In the genomic region with DNA sequence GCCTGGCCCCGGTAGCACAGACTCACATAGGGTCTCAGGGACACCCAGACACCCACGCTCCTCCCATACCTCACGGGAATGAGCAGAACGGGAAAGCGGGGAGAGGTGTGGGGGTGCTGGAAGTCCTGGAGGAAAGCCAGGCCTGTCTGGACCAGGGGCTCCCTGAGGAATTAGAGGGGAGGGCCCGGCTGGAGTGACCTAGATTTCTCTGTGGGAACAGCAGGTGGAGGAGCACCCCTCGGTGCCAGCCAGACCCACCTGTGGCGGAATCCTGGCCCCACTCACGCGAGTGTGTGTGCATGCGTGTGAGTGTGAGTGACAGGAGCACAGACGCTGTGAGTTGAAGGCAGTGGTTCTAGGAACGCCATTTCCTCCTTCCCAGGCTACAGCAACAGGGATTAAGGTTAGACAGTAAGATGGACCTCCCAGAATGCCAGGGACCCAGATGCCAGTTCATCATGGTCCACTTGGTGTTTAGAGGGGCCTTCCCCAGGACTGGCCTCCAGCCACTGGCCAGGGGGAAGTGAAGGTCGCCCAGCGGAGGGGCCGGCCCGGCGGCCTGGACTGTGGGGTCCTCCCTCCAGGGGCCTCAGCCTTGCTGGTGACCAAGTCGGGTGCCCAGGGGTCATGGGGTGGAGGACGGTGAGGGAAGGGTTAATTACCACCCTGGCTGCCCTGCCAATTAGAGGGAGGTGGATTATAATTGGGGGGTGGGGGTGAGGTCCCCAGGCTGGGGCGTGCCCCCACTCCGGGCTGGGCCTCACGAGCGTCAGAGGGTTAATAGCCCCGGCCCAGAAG, we compare ENCODE assay signal across 11 cellular contexts. TPM values are rescaled to one million over a fixed set of nuclear protein-coding genes. Genes with fewer than 3 reads are reported as not detected.
DNase-seq lines count a peak whose midpoint lies in the region.
"Had no signal": no experiment of that assay in that cellular context is flagged by ENCODE, and none has a peak within 500 bp of the region (broad histone marks: within the 10 kb centered on the region; RNA-seq: fewer than 3 reads in every experiment).

No MANE protein-coding gene starts in this region.

- peaks cover 6% of the 10 kb centered on the region; the same call in 1 of the 2 replicates for H3K4me1 ChIP-seq in ES-I3 (ENCODE audit: insufficient read depth, low read length)
- H3K4me1 ChIP-seq in SJSA1 (replicated peaks), result peaks cover 36% of the 10 kb centered on the region
- H3K4me1 ChIP-seq in iPS-15b (ENCODE audit: control insufficient read depth, insufficient read depth, low read length), result no peaks in the 10 kb centered on the region
- H3K4me1 ChIP-seq in rectal smooth muscle tissue (ENCODE audit: control insufficient read depth, insufficient read depth, low read length), result no peaks in the 10 kb centered on the region

- H3K9ac ChIP-seq in ES-I3 (ENCODE audit: low read depth, low read length) (peak overlapping the region; percentile 44), iPS-15b (ENCODE audit: low read depth, low read length) (no peak overlapping the region), rectal smooth muscle tissue (ENCODE audit: low read length) (peak overlapping the region; percentile 22)

- H3K9me3 ChIP-seq in ES-I3 (ENCODE audit: control insufficient read depth, insufficient read depth, low read length) (no peaks in the 10 kb centered on the region), SJSA1 (replicated peaks) (no peaks in the 10 kb centered on the region), iPS-15b (ENCODE audit: control insufficient read depth, insufficient read depth, low read length) (no peaks in the 10 kb centered on the region)

- no peak for DNase-seq in SJSA1 (ENCODE audit: low read depth in 1 of 2, low spot score in 2 of 2)
- no peak for DNase-seq in NK-92 (lab: John Stamatoyannopoulos, UW; ENCODE audit: unreplicated experiment)
- DNase-seq in activated CD4-positive, CD25-positive, alpha-beta regulatory T cell (lab: John Stamatoyannopoulos, UW), result no peak
- no peak for DNase-seq in H7
- DNase-seq in amniotic stem cell (lab: John Stamatoyannopoulos, UW), result no peak
- DNase-seq: activated CD4-positive, alpha-beta memory T cell treated with anti-CD3 and anti-CD28 coated beads for 36 hours; OCI-M1 had no signal

- H3K36me3 ChIP-seq in ES-I3 (ENCODE audit: insufficient read depth, low read length) (no peaks in the 10 kb centered on the region), SJSA1 (no peaks in the 10 kb centered on the region), iPS-15b (ENCODE audit: control insufficient read depth, insufficient read depth, low read length) (peaks cover 23% of the 10 kb centered on the region), rectal smooth muscle tissue (ENCODE audit: control insufficient read depth, insufficient read depth, low read length) (no peaks in the 10 kb centered on the region), H7 (replicated peaks; ENCODE audit: control insufficient read depth, insufficient read depth, low read length) (no peaks in the 10 kb centered on the region; the same call in 1 of the 2 replicates)

- H3K27me3 ChIP-seq in SJSA1 (replicated peaks), result peaks cover 5% of the 10 kb centered on the region
- no peaks in the 10 kb centered on the region for H3K27me3 ChIP-seq in iPS-15b (ENCODE audit: control insufficient read depth, insufficient read depth, low read length)
- peaks cover 6% of the 10 kb centered on the region for H3K27me3 ChIP-seq in rectal smooth muscle tissue (ENCODE audit: control insufficient read depth, insufficient read depth, low read length)
- H3K27me3 ChIP-seq in H7 (ENCODE audit: control insufficient read depth, insufficient read depth, low read length), result no peaks in the 10 kb centered on the region

- H3K4me3 ChIP-seq in SJSA1 (no peak overlapping the region), iPS-15b (ENCODE audit: low read depth, low read length) (peak overlapping the region; percentile 32), rectal smooth muscle tissue (ENCODE audit: low read length) (peak overlapping the region; percentile 41), H7 (ENCODE audit: insufficient read depth, low read depth, low read length) (no peak overlapping the region; the same call in 1 of the 2 replicates)

- H3K27ac ChIP-seq in SJSA1 (peak overlapping the region; percentile 10; the same call in 1 of the 2 replicates), rectal smooth muscle tissue (ENCODE audit: low read depth, low read length) (no peak overlapping the region)

RNA-seq across cellular contexts. Expression of gene PKP3, which starts 1.0 kb away (rescaled TPM):
- total RNA-seq in SJSA1 (2014; rRNA removed; shearing (Covaris generic)), result 1.9 and 5.7 TPM in 2 replicates
- total RNA-seq in H7 (2014; rRNA removed; shearing (Covaris generic)), result 2.1 and 3.6 TPM in 2 replicates

RNA-seq across cellular contexts. Expression of gene SIGIRR, which starts 19.7 kb away (rescaled TPM):
- 3.3 and 8.6 TPM in 2 replicates for total RNA-seq in SJSA1 (2014; rRNA removed; shearing (Covaris generic))
- 39.5 and 44.9 TPM in 2 replicates for total RNA-seq in H7 (2014; rRNA removed; shearing (Covaris generic))

RNA-seq across cellular contexts. Expression of gene B4GALNT4, which starts 25.8 kb away (rescaled TPM):
- total RNA-seq in SJSA1 (2014; rRNA removed; shearing (Covaris generic)), result not detected in 2 replicates
- total RNA-seq in H7 (2014; rRNA removed; shearing (Covaris generic)), result 56.0 and 62.6 TPM in 2 replicates

RNA-seq across cellular contexts. Expression of gene ANO9, which starts 46.8 kb away (rescaled TPM):
- total RNA-seq in SJSA1 (2014; rRNA removed; shearing (Covaris generic)), result not detected in 2 replicates
- total RNA-seq in H7 (2014; rRNA removed; shearing (Covaris generic)), result 0.83 and 2.2 TPM in 2 replicates
- total RNA-seq: fibroblast of lung had no signal

RNA-seq across cellular contexts. Expression of gene PTDSS2, which starts 55.0 kb away (rescaled TPM):
- total RNA-seq in SJSA1 (2014; rRNA removed; shearing (Covaris generic)), result 11.5 and 18.3 TPM in 2 replicates
- 40.9 and 47.5 TPM in 2 replicates for total RNA-seq in H7 (2014; rRNA removed; shearing (Covaris generic))

Comparison
In these comparisons a context has a peak if more than half of its experiments do, and no peak if none do; other contexts are left out.
1. H3K4me3 ChIP-seq: peak in iPS-15b (single experiment) and rectal smooth muscle tissue (single experiment); none in SJSA1 (single experiment) and H7 (single experiment).
2. RNA of gene B4GALNT4, which starts 25.8 kb away (total RNA-seq): 56.0 to 62.6 TPM in H7; not detected in SJSA1; every median in the first group is over 10 times any median in the second.